Comparison of ENCODE assay signal across 12 cellular contexts in genomic region chr5:157354825-157355224, GRCh38.
DNase-seq lines count a peak whose midpoint lies in the region; ATAC-seq and TF ChIP-seq lines count a peak whose summit lies in the region.
"Had no signal": no experiment of that assay in that cellular context is flagged by ENCODE, and none has a peak within 500 bp of the region (broad histone marks: within the 10 kb centered on the region; RNA-seq: fewer than 3 reads in every experiment).

No MANE protein-coding gene starts in this region.

- H3K4me1 ChIP-seq in PC-3 (ENCODE audit: insufficient read depth, low read length), result no peaks in the 10 kb centered on the region

- BruUV-seq in PC-3 (replicated peaks; lab: Mats Ljungman, UMichigan), result no TSS peak

- no peaks in the 10 kb centered on the region for H3K9me3 ChIP-seq in PC-3 (ENCODE audit: low read length)
- H3K9me3 ChIP-seq: neutrophil had no signal

- no peak overlapping the region for H3K4me3 ChIP-seq in PC-3 (ENCODE audit: low read length)
- no peak overlapping the region for H3K4me3 ChIP-seq in fibroblast of mammary gland (ENCODE audit: control insufficient read depth, low read depth, low read length)

- peak; percentile 50; the same call in 1 of the 2 replicates for ATAC-seq in PC-3
- ATAC-seq in HG03439 (IDR thresholded peaks at IDR 0.05; ENCODE audit: unreplicated experiment), result no peak
- no peak for ATAC-seq in HG03139 (IDR thresholded peaks at IDR 0.05; ENCODE audit: unreplicated experiment)

- POLR2A ChIA-PET in PC-3 (lab: Charles Lee; ENCODE audit: unreplicated experiment), result no interaction called here

- no peaks in the 10 kb centered on the region for H3K36me3 ChIP-seq in PC-3 (ENCODE audit: low read depth, low read length)

- no peak overlapping the region for H3K4me2 ChIP-seq in PC-3 (ENCODE audit: low read length)

- DNase-seq in A172 (ENCODE audit: low spot score) (peak; percentile 6), EH (ENCODE audit: low read depth) (peak; percentile 22), PC-3 (peak; percentile 48), fibroblast of mammary gland (ENCODE audit: low read depth) (no peak), amniotic stem cell (lab: John Stamatoyannopoulos, UW) (no peak), activated gamma-delta T cell treated with Interleukin-2 at 50 U/mL for 16 hours (no peak)
- DNase-seq: activated CD4-positive, alpha-beta memory T cell treated with anti-CD3 and anti-CD28 coated beads for 36 hours; caudate nucleus; hypothalamus had no signal

- CTCF ChIA-PET in PC-3 (lab: Charles Lee), result interaction anchor here (0.7 to 1.2 kb wide), 2 partner anchors 117 to 364 kb away, joined by 3 to 5 read pairs; no protein-coding TSS in a partner anchor

- H2AFZ ChIP-seq in PC-3 (ENCODE audit: low read length), result no peak overlapping the region

- H3K9me2 ChIP-seq in PC-3 (replicated peaks; ENCODE audit: low read length), result no peaks in the 10 kb centered on the region

- H3K27me3 ChIP-seq in PC-3 (ENCODE audit: low read length), result no peaks in the 10 kb centered on the region
- H3K27me3 ChIP-seq: neutrophil had no signal

- intact Hi-C loops in PC-3 (cut with micrococcal nuclease), result no loop called here

- H3K79me2 ChIP-seq in PC-3 (ENCODE audit: low read length), result no peaks in the 10 kb centered on the region

- H4K20me1 ChIP-seq in PC-3 (ENCODE audit: low read length), result no peaks in the 10 kb centered on the region

- no peaks in the 10 kb centered on the region for H3F3A ChIP-seq in PC-3 (ENCODE audit: low read length, unreplicated experiment)

- no peak overlapping the region for H3K9ac ChIP-seq in PC-3 (ENCODE audit: low read length)

- peak; percentile 81 for TF ChIP-seq CTCF in PC-3 (conservative IDR thresholded peaks at IDR 0.05; ENCODE audit: low read depth, low read length)
- peak; percentile 45 for TF ChIP-seq CTCF in fibroblast of mammary gland (conservative IDR thresholded peaks at IDR 0.05; ENCODE audit: control insufficient read depth, insufficient read depth, low read depth, low read length)

- H3K27ac ChIP-seq in PC-3 (ENCODE audit: low read length), result no peak overlapping the region
- H3K27ac ChIP-seq: neutrophil had no signal

Comparison
In these comparisons a context has a peak if more than half of its experiments do, and no peak if none do; other contexts are left out.
1. DNase-seq: peak in A172 (single experiment), EH (single experiment) and PC-3 (single experiment); none in fibroblast of mammary gland (single experiment), amniotic stem cell (single experiment) and activated gamma-delta T cell treated with Interleukin-2 at 50 U/mL for 16 hours (single experiment).